ENCODE assay signal across 1 cellular context in the genomic region with DNA sequence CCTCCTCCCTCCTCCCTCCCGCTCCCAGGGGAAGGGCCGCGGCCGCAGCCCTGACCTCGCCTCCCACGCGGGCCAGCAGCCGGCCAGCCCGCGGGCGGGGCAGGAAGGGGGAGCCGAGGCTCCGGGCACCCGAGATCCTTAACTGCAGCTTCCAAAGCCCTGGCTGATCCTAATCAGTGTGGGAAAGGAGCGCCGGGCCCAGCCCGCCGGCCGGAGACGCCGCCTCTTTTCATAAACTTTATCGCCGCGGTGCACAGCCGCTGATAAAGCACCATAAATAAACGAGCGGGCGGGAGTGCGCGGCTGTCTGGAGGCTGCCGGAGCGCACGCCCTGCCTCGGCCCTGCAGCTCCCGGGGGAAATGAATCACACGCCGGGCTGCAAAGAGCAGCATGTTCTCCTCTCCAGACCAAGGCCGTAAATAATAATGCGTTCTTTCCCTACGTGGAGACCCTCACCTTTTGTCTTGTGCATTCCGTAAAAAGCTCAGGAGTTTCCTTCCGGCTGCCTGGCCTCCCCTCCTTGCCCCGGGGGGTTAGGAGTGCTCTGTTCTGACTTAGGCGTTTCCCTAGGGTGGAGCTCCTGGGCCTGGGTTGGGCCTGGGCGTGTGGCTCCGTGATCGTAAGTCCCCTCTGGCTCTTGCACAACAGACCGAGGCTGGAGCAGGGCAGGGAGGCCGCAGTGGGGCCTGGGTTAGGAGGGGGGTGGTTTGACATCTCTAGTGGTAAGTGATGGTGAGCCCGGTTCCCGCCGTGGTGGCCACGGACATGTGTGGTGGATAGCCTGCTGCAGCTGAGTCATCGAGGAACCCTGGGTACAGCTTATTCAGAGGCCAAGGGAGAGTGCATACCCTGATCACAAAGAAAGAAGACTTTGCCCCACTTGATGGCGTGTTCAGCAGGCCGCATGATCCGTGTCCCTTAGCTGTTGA.
A peak's percentile ranks its signal among the peaks of the same experiment; 100 is the strongest.
TF ChIP-seq lines count a peak whose summit lies in the region.

No MANE protein-coding gene starts in this region.

TF ChIP-seq in HepG2, 621 proteins besides CTCF, POLR2A, EP300 and RAD21 (continued from another document):
- TF ChIP-seq, protein P1, sequence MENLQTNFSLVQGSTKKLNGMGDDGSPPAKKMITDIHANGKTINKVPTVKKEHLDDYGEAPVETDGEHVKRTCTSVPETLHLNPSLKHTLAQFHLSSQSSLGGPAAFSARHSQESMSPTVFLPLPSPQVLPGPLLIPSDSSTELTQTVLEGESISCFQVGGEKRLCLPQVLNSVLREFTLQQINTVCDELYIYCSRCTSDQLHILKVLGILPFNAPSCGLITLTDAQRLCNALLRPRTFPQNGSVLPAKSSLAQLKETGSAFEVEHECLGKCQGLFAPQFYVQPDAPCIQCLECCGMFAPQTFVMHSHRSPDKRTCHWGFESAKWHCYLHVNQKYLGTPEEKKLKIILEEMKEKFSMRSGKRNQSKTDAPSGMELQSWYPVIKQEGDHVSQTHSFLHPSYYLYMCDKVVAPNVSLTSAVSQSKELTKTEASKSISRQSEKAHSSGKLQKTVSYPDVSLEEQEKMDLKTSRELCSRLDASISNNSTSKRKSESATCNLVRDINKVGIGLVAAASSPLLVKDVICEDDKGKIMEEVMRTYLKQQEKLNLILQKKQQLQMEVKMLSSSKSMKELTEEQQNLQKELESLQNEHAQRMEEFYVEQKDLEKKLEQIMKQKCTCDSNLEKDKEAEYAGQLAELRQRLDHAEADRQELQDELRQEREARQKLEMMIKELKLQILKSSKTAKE (CRISPR knock-in tag; IDR thresholded peaks at IDR 0.05; ENCODE audit: borderline replicate concordance) = no peak
- TF ChIP-seq, protein P2, sequence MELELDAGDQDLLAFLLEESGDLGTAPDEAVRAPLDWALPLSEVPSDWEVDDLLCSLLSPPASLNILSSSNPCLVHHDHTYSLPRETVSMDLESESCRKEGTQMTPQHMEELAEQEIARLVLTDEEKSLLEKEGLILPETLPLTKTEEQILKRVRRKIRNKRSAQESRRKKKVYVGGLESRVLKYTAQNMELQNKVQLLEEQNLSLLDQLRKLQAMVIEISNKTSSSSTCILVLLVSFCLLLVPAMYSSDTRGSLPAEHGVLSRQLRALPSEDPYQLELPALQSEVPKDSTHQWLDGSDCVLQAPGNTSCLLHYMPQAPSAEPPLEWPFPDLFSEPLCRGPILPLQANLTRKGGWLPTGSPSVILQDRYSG (CRISPR knock-in tag; IDR thresholded peaks at IDR 0.05) = no peak
- TF ChIP-seq TBX2 (CRISPR knock-in tag; IDR thresholded peaks at IDR 0.05; ENCODE audit: borderline replicate concordance) (peak; percentile 62; the same call in 1 of the 2 replicates), SOX13 (IDR thresholded peaks at IDR 0.05) (no peak), SOX13 (CRISPR knock-in tag; conservative IDR thresholded peaks at IDR 0.05 in 1 of 2, IDR thresholded peaks at IDR 0.05 in 1 of 2) (peak in 1 of 2 experiments; percentile 11; a peak in 1 of 4 replicates), BCL6 (CRISPR knock-in tag; IDR thresholded peaks at IDR 0.05) (peak; percentile 55), RARG (CRISPR knock-in tag; IDR thresholded peaks at IDR 0.05; ENCODE audit: low read depth) (no peak), NCOA1 (CRISPR knock-in tag; IDR thresholded peaks at IDR 0.05) (no peak), NFATC3 (CRISPR knock-in tag; IDR thresholded peaks at IDR 0.05) (0 out of 2 replicates have a peak, but pooled peaks have one; percentile 39), KLF16 (CRISPR knock-in tag; IDR thresholded peaks at IDR 0.05) (peak in 1 of 2 experiments; percentile 44; a peak in 2 of 4 replicates), RARA (CRISPR knock-in tag; IDR thresholded peaks at IDR 0.05) (peak; percentile 57), ZNF383 (CRISPR knock-in tag; IDR thresholded peaks at IDR 0.05; ENCODE audit: borderline replicate concordance) (no peak), GATAD2A (CRISPR knock-in tag; IDR thresholded peaks at IDR 0.05) (peak; percentile 70), ZBTB3 (CRISPR knock-in tag; IDR thresholded peaks at IDR 0.05; ENCODE audit: borderline replicate concordance, low read depth) (no peak), PITX1 (CRISPR knock-in tag; IDR thresholded peaks at IDR 0.05) (peak; percentile 65; the same call in 1 of the 2 replicates), LCORL (IDR thresholded peaks at IDR 0.05) (no peak), LCORL (CRISPR knock-in tag; IDR thresholded peaks at IDR 0.05) (peak; percentile 79), SAP130 (CRISPR knock-in tag; IDR thresholded peaks at IDR 0.05; ENCODE audit: low read depth) (peak; percentile 42; the same call in 1 of the 2 replicates), KDM5B (CRISPR knock-in tag; IDR thresholded peaks at IDR 0.05; ENCODE audit: borderline replicate concordance) (0 out of 2 replicates have a peak, but pooled peaks have one; percentile 34), MEF2D (CRISPR knock-in tag; IDR thresholded peaks at IDR 0.05) (peak; percentile 61; the same call in 1 of the 2 replicates), ZNF577 (CRISPR knock-in tag; IDR thresholded peaks at IDR 0.05; ENCODE audit: borderline replicate concordance, low read depth) (no peak), KMT2B (CRISPR knock-in tag; IDR thresholded peaks at IDR 0.05) (peak; percentile 22; the same call in 1 of the 2 replicates)
- TF ChIP-seq, protein P3, sequence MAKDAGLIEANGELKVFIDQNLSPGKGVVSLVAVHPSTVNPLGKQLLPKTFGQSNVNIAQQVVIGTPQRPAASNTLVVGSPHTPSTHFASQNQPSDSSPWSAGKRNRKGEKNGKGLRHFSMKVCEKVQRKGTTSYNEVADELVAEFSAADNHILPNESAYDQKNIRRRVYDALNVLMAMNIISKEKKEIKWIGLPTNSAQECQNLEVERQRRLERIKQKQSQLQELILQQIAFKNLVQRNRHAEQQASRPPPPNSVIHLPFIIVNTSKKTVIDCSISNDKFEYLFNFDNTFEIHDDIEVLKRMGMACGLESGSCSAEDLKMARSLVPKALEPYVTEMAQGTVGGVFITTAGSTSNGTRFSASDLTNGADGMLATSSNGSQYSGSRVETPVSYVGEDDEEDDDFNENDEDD (CRISPR knock-in tag; IDR thresholded peaks at IDR 0.05; ENCODE audit: borderline replicate concordance) = 0 out of 2 replicates have a peak, but pooled peaks have one; percentile 33
- TF ChIP-seq, protein P4, sequence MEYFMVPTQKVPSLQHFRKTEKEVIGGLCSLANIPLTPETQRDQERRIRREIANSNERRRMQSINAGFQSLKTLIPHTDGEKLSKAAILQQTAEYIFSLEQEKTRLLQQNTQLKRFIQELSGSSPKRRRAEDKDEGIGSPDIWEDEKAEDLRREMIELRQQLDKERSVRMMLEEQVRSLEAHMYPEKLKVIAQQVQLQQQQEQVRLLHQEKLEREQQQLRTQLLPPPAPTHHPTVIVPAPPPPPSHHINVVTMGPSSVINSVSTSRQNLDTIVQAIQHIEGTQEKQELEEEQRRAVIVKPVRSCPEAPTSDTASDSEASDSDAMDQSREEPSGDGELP (IDR thresholded peaks at IDR 0.05; ENCODE audit: borderline replicate concordance, low read depth) = no peak
- TF ChIP-seq, protein P5, sequence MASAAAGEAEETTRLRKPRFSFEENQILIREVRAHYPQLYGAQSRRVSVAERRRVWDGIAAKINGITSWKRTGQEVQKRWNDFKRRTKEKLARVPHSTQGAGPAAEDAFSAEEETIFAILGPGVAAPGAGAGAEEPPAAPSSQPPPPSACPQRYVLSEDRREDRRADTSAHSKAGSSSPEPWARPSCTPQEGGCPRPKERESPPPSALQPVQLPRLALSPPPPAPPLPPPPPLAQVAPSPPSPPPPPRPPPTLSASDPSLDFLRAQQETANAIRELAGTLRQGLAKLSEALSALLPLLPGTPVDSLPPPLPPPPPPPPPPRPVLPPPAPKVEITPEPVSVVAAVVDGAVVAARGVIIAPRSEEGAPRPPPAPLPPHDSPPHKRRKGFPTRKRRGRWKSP (CRISPR knock-in tag; IDR thresholded peaks at IDR 0.05) = peak; percentile 72; the same call in 1 of the 2 replicates
- TF ChIP-seq, protein P6, sequence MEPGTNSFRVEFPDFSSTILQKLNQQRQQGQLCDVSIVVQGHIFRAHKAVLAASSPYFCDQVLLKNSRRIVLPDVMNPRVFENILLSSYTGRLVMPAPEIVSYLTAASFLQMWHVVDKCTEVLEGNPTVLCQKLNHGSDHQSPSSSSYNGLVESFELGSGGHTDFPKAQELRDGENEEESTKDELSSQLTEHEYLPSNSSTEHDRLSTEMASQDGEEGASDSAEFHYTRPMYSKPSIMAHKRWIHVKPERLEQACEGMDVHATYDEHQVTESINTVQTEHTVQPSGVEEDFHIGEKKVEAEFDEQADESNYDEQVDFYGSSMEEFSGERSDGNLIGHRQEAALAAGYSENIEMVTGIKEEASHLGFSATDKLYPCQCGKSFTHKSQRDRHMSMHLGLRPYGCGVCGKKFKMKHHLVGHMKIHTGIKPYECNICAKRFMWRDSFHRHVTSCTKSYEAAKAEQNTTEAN (CRISPR knock-in tag; conservative IDR thresholded peaks at IDR 0.05) = no peak
- TF ChIP-seq, protein P7, sequence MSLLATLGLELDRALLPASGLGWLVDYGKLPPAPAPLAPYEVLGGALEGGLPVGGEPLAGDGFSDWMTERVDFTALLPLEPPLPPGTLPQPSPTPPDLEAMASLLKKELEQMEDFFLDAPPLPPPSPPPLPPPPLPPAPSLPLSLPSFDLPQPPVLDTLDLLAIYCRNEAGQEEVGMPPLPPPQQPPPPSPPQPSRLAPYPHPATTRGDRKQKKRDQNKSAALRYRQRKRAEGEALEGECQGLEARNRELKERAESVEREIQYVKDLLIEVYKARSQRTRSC (CRISPR knock-in tag; IDR thresholded peaks at IDR 0.05; ENCODE audit: low read depth) = no peak
- TF ChIP-seq, protein P8, sequence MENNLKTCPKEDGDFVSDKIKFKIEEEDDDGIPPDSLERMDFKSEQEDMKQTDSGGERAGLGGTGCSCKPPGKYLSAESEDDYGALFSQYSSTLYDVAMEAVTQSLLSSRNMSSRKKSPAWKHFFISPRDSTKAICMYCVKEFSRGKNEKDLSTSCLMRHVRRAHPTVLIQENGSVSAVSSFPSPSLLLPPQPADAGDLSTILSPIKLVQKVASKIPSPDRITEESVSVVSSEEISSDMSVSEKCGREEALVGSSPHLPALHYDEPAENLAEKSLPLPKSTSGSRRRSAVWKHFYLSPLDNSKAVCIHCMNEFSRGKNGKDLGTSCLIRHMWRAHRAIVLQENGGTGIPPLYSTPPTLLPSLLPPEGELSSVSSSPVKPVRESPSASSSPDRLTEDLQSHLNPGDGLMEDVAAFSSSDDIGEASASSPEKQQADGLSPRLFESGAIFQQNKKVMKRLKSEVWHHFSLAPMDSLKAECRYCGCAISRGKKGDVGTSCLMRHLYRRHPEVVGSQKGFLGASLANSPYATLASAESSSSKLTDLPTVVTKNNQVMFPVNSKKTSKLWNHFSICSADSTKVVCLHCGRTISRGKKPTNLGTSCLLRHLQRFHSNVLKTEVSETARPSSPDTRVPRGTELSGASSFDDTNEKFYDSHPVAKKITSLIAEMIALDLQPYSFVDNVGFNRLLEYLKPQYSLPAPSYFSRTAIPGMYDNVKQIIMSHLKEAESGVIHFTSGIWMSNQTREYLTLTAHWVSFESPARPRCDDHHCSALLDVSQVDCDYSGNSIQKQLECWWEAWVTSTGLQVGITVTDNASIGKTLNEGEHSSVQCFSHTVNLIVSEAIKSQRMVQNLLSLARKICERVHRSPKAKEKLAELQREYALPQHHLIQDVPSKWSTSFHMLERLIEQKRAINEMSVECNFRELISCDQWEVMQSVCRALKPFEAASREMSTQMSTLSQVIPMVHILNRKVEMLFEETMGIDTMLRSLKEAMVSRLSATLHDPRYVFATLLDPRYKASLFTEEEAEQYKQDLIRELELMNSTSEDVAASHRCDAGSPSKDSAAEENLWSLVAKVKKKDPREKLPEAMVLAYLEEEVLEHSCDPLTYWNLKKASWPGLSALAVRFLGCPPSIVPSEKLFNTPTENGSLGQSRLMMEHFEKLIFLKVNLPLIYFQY (CRISPR knock-in tag; IDR thresholded peaks at IDR 0.05; ENCODE audit: borderline replicate concordance) = no peak
